ENCODE assay signal across 13 cellular contexts in genomic region chr12:75982974-75983660, GRCh38. TPM values are rescaled to one million over a fixed set of nuclear protein-coding genes. Genes with fewer than 3 reads are reported as not detected.
DNase-seq lines count a peak whose midpoint lies in the region; ATAC-seq, FAIRE-seq and TF ChIP-seq lines count a peak whose summit lies in the region.
"Had no signal": no experiment of that assay in that cellular context is flagged by ENCODE, and none has a peak within 500 bp of the region (broad histone marks: within the 10 kb centered on the region; RNA-seq: fewer than 3 reads in every experiment).

No MANE protein-coding gene starts in this region.

- in situ Hi-C loops in HepG2 (cut with HindIII; ENCODE audit: extremely low pct_ligation_motif_present, low pct_unique_long_range_greater_than_20kb) = no loop called here

- POLR2A ChIA-PET in HepG2 (lab: Yijun Ruan, JAX) = no interaction called here

- H3K4me3 ChIP-seq in liver (ENCODE audit: low read depth in 1 of 3, low read length in 3 of 3) (peak overlapping the region; percentile 50 to 69 (median 51)), HepG2 (replicated peaks in 1 of 3; ENCODE audit: insufficient read depth in 1 of 3, low read depth in 2 of 3, low read length in 3 of 3) (no peak overlapping the region), body of pancreas (no peak overlapping the region), vagina (peak overlapping the region; percentile 2 to 27), WERI-Rb-1 (ENCODE audit: low read depth, low read length) (no peak overlapping the region)
- H3K4me3 ChIP-seq: neural progenitor cell had no signal

- no peak overlapping the region for H2AFZ ChIP-seq in HepG2 (ENCODE audit: low read length)
- H2AFZ ChIP-seq: neural progenitor cell had no signal

- TF ChIP-seq CTCF in liver (IDR thresholded peaks at IDR 0.05; ENCODE audit: low read depth, low read length, missing input control) (no peak), HepG2 (CRISPR knock-in tag; IDR thresholded peaks at IDR 0.05) (no peak), body of pancreas (IDR thresholded peaks at IDR 0.05) (no peak), vagina (IDR thresholded peaks at IDR 0.05) (no peak), WERI-Rb-1 (IDR thresholded peaks at IDR 0.05; ENCODE audit: low read depth, low read length) (no peak)

- peak overlapping the region in 1 of 2 donors; percentile 54 for H3K9ac ChIP-seq in liver (ENCODE audit: low read depth in 1 of 2, low read length in 2 of 2)
- H3K9ac ChIP-seq in HepG2 (ENCODE audit: insufficient read depth, low read depth, low read length) = no peak overlapping the region
- H3K9ac ChIP-seq: neural progenitor cell had no signal

- no peaks in the 10 kb centered on the region for H3K79me2 ChIP-seq in HepG2 (ENCODE audit: insufficient read depth, low read length)

- CTCF ChIA-PET in HepG2 (lab: Yijun Ruan, JAX; ENCODE audit: low intra/inter-chr PET ratio, low total read pairs) = no interaction called here

- 38% methylated on average over 5 of the region's 5 CpGs for WGBS in liver
- WGBS in HepG2 (ENCODE audit: low lambda C conversion rate) = 92% methylated on average over 5 of the region's 5 CpGs
- 17 to 40% methylated on average over 4 to 5 of the region's 5 CpGs for WGBS in body of pancreas, 2 donors

- ATAC-seq in HepG2 (no peak), body of pancreas (peak; percentile 14), GM18861 (IDR thresholded peaks at IDR 0.05; ENCODE audit: unreplicated experiment) (no peak)

- no peaks in the 10 kb centered on the region for H3K36me3 ChIP-seq in liver (ENCODE audit: control insufficient read depth in 4 of 4, insufficient read depth in 3 of 4, low read depth in 1 of 4, low read length in 3 of 4)
- H3K36me3 ChIP-seq in HepG2 (replicated peaks in 1 of 2; ENCODE audit: control insufficient read depth in 1 of 2, insufficient read depth in 2 of 2, low read length in 2 of 2) = no peaks in the 10 kb centered on the region
- H3K36me3 ChIP-seq in body of pancreas (replicated peaks in 1 of 2; ENCODE audit: insufficient read depth in 1 of 2, low read depth in 2 of 2) = no peaks in the 10 kb centered on the region
- no peaks in the 10 kb centered on the region for H3K36me3 ChIP-seq in vagina
- H3K36me3 ChIP-seq in WERI-Rb-1 = no peaks in the 10 kb centered on the region
- H3K36me3 ChIP-seq: neural progenitor cell had no signal

- no peak overlapping the region for H3K4me2 ChIP-seq in HepG2 (ENCODE audit: low read depth, low read length)
- H3K4me2 ChIP-seq: neural progenitor cell had no signal

- intact Hi-C loops in HepG2 (cut with micrococcal nuclease; ENCODE audit: unreplicated experiment) (loop anchor here (10.0 kb wide), 1 partner anchor 1548 kb away; no protein-coding TSS in a partner anchor), body of pancreas (cut with DNase I) (no loop called here), vagina (cut with DNase I) (no loop called here)

- no TSS peak for BruUV-seq in HepG2 (replicated peaks; lab: Mats Ljungman, UMichigan)

- no peak for FAIRE-seq in HepG2 (lab: Jason Lieb, UNC)

- TF ChIP-seq POLR2A in HepG2 (IDR thresholded peaks at IDR 0.05; ENCODE audit: insufficient read depth in 1 of 2, low read depth in 2 of 2, low read length in 2 of 2) (no peak), body of pancreas (IDR thresholded peaks at IDR 0.05) (no peak), vagina (IDR thresholded peaks at IDR 0.05) (no peak)

- TF ChIP-seq EP300 in HepG2 (IDR thresholded peaks at IDR 0.05; ENCODE audit: low read depth in 2 of 2, low read length in 2 of 2) (no peak), HepG2 (CRISPR knock-in tag; IDR thresholded peaks at IDR 0.05; ENCODE audit: borderline replicate concordance) (no peak)

- TF ChIP-seq RAD21 in liver (IDR thresholded peaks at IDR 0.05) (no peak), HepG2 (CRISPR knock-in tag; IDR thresholded peaks at IDR 0.05) (no peak)

- H3K4me1 ChIP-seq in liver (ENCODE audit: control insufficient read depth in 4 of 4, insufficient read depth in 4 of 4, low read length in 3 of 4) = peaks cover 5 to 30% (median 17%) of the 10 kb centered on the region in 4 donors
- H3K4me1 ChIP-seq in HepG2 (ENCODE audit: insufficient read depth, low read length) = peaks cover 80% of the 10 kb centered on the region
- H3K4me1 ChIP-seq in body of pancreas = peaks cover 72% of the 10 kb centered on the region
- peaks cover 40% of the 10 kb centered on the region for H3K4me1 ChIP-seq in vagina
- H3K4me1 ChIP-seq: neural progenitor cell had no signal

- H3K27me3 ChIP-seq in liver (ENCODE audit: control insufficient read depth in 4 of 4, insufficient read depth in 4 of 4, low read length in 3 of 4) = no peaks in the 10 kb centered on the region
- H3K27me3 ChIP-seq in HepG2 (ENCODE audit: control insufficient read depth in 1 of 2, insufficient read depth in 2 of 2, low read length in 2 of 2) = no peaks in the 10 kb centered on the region
- H3K27me3 ChIP-seq in body of pancreas = no peaks in the 10 kb centered on the region
- no peaks in the 10 kb centered on the region for H3K27me3 ChIP-seq in vagina
- no peaks in the 10 kb centered on the region for H3K27me3 ChIP-seq in WERI-Rb-1 (ENCODE audit: insufficient read depth, low read depth, severe bottlenecking)
- H3K27me3 ChIP-seq: neural progenitor cell had no signal

- no peaks in the 10 kb centered on the region for H4K20me1 ChIP-seq in HepG2 (ENCODE audit: insufficient read depth, low read length)

- DNase-seq in HepG2 (ENCODE audit: low spot score) (no peak), body of pancreas (peak in 1 of 4 donors; percentile 47), left kidney (ENCODE audit: low read depth, low spot score) (peak; percentile 51), vagina (ENCODE audit: extremely low spot score in 2 of 2) (no peak), WERI-Rb-1 (no peak), T-helper 9 cell (no peak)
- DNase-seq: activated CD4-positive, alpha-beta T cell treated with anti-CD3 and anti-CD28 coated beads, Interleukin-2, amount 50 U/mL, for 1 hour; NCI-H1417 treated with DMSO at 0.1 percent for 48 hours had no signal

- H3K9me3 ChIP-seq in liver (ENCODE audit: control insufficient read depth in 4 of 4, low read length in 3 of 4) = no peaks in the 10 kb centered on the region
- H3K9me3 ChIP-seq in HepG2 (ENCODE audit: low read length) = no peaks in the 10 kb centered on the region
- H3K9me3 ChIP-seq in body of pancreas = no peaks in the 10 kb centered on the region
- no peaks in the 10 kb centered on the region for H3K9me3 ChIP-seq in vagina
- H3K9me3 ChIP-seq in WERI-Rb-1 (ENCODE audit: severe bottlenecking) = peaks cover 3% of the 10 kb centered on the region

- peak overlapping the region; percentile 34 to 56 for H3K27ac ChIP-seq in liver (ENCODE audit: low read depth in 1 of 2, low read length in 2 of 2)
- H3K27ac ChIP-seq in HepG2 (ENCODE audit: extremely low read length, insufficient read depth, low read length) = no peak overlapping the region
- H3K27ac ChIP-seq in body of pancreas = peak overlapping the region; percentile 63 to 79 (median 74)
- H3K27ac ChIP-seq in vagina = no peak overlapping the region
- no peak overlapping the region for H3K27ac ChIP-seq in WERI-Rb-1
- H3K27ac ChIP-seq: C4-2B, neural progenitor cell, RWPE1 had no signal

TF ChIP-seq in liver, 16 proteins besides CTCF, POLR2A, EP300 and RAD21 (continues in another document):
- TF ChIP-seq NR2F2 (IDR thresholded peaks at IDR 0.05) (no peak), JUND (IDR thresholded peaks at IDR 0.05) (no peak), FOXA1 (IDR thresholded peaks at IDR 0.05) (no peak), MAX (IDR thresholded peaks at IDR 0.05) (no peak), YY1 (IDR thresholded peaks at IDR 0.05) (peak; percentile 29)

TF ChIP-seq in HepG2, 621 proteins besides CTCF, POLR2A, EP300 and RAD21 (continues in another document):
- TF ChIP-seq HOXA9 (CRISPR knock-in tag; IDR thresholded peaks at IDR 0.05; ENCODE audit: borderline replicate concordance) = no peak
- no peak for TF ChIP-seq MBNL3 (CRISPR knock-in tag; conservative IDR thresholded peaks at IDR 0.05)
- no peak for TF ChIP-seq GTF3A (CRISPR knock-in tag; conservative IDR thresholded peaks at IDR 0.05)
- TF ChIP-seq KDM3A (CRISPR knock-in tag; IDR thresholded peaks at IDR 0.05; ENCODE audit: low read depth) = no peak
- TF ChIP-seq ZNF383 (CRISPR knock-in tag; IDR thresholded peaks at IDR 0.05; ENCODE audit: borderline replicate concordance) = no peak
- TF ChIP-seq ZFY (CRISPR knock-in tag; IDR thresholded peaks at IDR 0.05) = no peak
- no peak for TF ChIP-seq CBX5 (CRISPR knock-in tag; IDR thresholded peaks at IDR 0.05; ENCODE audit: borderline replicate concordance)

RNA-seq across cellular contexts. Expression of gene PHLDA1, which starts 48.5 kb away (rescaled TPM):
- total RNA-seq in liver (10 to 100 TPM in 1 of 2 donors, 1 to 10 TPM in 1; 4.5 to 11.5 TPM), HepG2 (2016; rRNA removed; fragmentation: Illumina TruSeq; extraction: Trizol) (41.0 and 42.6 TPM in 2 replicates), body of pancreas (10 to 100 TPM; 11.9 to 22.4 TPM), vagina (40.3 TPM)
- polyA plus RNA-seq in liver (1 to 10 TPM; 2.8 to 6.9 TPM), HepG2 (2011; rRNA removed) (30.5 and 33.8 TPM in 2 replicates)
- 17.8 and 19.6 TPM in 2 replicates for total RNA-seq in HepG2 (2016; cell fraction: cytosol; rRNA removed; fragmentation: Illumina TruSeq; extraction: Trizol; ENCODE audit: low read depth)
- 40.7 and 41.0 TPM in 2 replicates for total RNA-seq in HepG2 (2016; cell fraction: insoluble cytoplasmic fraction; rRNA removed; fragmentation: Illumina TruSeq; extraction: Trizol)
- total RNA-seq in HepG2 (2016; cell fraction: membrane; rRNA removed; fragmentation: Illumina TruSeq; extraction: Trizol) = 46.7 and 48.5 TPM in 2 replicates
- total RNA-seq in HepG2 (2016; cell fraction: nucleus; rRNA removed; fragmentation: Illumina TruSeq; extraction: Trizol) = 48.4 and 49.5 TPM in 2 replicates
- polyA plus RNA-seq in HepG2 (2011; cell fraction: cytosol; rRNA removed) = 25.4 and 27.1 TPM in 2 replicates
- polyA plus RNA-seq in HepG2 (2011; cell fraction: nucleus; rRNA removed) = 24.3 and 25.8 TPM in 2 replicates
- 19.1 and 25.3 TPM in 2 replicates for polyA plus RNA-seq in HepG2 (2012)
- polyA plus RNA-seq in HepG2 (2016; cell fraction: cytosol; fragmentation: Illumina TruSeq; extraction: Trizol; ENCODE audit: low read depth) = 10.9 and 15.0 TPM in 2 replicates
- 61.4 and 62.2 TPM in 2 replicates for polyA plus RNA-seq in HepG2 (2016; cell fraction: insoluble cytoplasmic fraction; fragmentation: Illumina TruSeq; extraction: Trizol; ENCODE audit: low read depth)
- 29.1 and 33.4 TPM in 2 replicates for polyA plus RNA-seq in HepG2 (2016; cell fraction: membrane; fragmentation: Illumina TruSeq; extraction: Trizol; ENCODE audit: low read depth)
- polyA plus RNA-seq in HepG2 (2016; cell fraction: nucleus; fragmentation: Illumina TruSeq; extraction: Trizol; ENCODE audit: insufficient read depth, low read depth) = 87.7 and 87.9 TPM in 2 replicates
- 3.0 and 40.9 TPM in 2 replicates for polyA minus RNA-seq in HepG2 (2011; rRNA and poly(A)+ RNA removed; ENCODE audit: low replicate concordance)
- 43.4 and 48.0 TPM in 2 replicates for polyA minus RNA-seq in HepG2 (2011; cell fraction: cytosol; rRNA and poly(A)+ RNA removed)
- polyA minus RNA-seq in HepG2 (2011; cell fraction: nucleus; rRNA and poly(A)+ RNA removed) = 53.5 and 53.8 TPM in 2 replicates

Comparison
In these comparisons a context has a peak if more than half of its experiments do, and no peak if none do; other contexts are left out.
1. H3K27ac ChIP-seq: peak in liver (2 of 2) and body of pancreas (4 of 4); none in HepG2 (single experiment), vagina (single experiment) and WERI-Rb-1 (single experiment).
2. H3K4me3 ChIP-seq: peak in liver (3 of 3) and vagina (2 of 2); none in HepG2 (0 of 3), body of pancreas (0 of 2) and WERI-Rb-1 (single experiment).